ENCODE assay signal across 10 cellular contexts in genomic region chr11:36684840-36685800, GRCh38.
DNase-seq lines count a peak whose midpoint lies in the region; ATAC-seq and TF ChIP-seq lines count a peak whose summit lies in the region.
"Had no signal": no experiment of that assay in that cellular context is flagged by ENCODE, and none has a peak within 500 bp of the region (broad histone marks: within the 10 kb centered on the region; RNA-seq: fewer than 3 reads in every experiment).

No MANE protein-coding gene starts in this region.

- peak; percentile 5 to 7 for DNase-seq in Kasumi-1 (lab: John Stamatoyannopoulos, UW)
- DNase-seq in activated T-cell treated with anti-CD3 and anti-CD28 coated beads, Interleukin-2, amount 50 U/mL, for 1 hour = peak; percentile 28
- peak in 2 of 3 experiments; percentile 1 to 2 for DNase-seq in stimulated activated CD4-positive, alpha-beta T cell treated with anti-CD3 and anti-CD28 coated beads, TNF-alpha, amount 100 ng/mL, for 4 hours (ENCODE audit: low read depth in 3 of 3)
- no peak for DNase-seq in heart right ventricle
- no peak for DNase-seq in kidney tubule cell (ENCODE audit: low spot score)
- no peak for DNase-seq in NCI-H2196 (lab: John Stamatoyannopoulos, UW; ENCODE audit: unreplicated experiment)
- DNase-seq: GOT3, PC-9 had no signal

- peak; percentile 70 for ATAC-seq in GM19023 (IDR thresholded peaks at IDR 0.05; ENCODE audit: unreplicated experiment)
- no peak for ATAC-seq in heart right ventricle
- no peak for ATAC-seq in GM21447 (IDR thresholded peaks at IDR 0.05; ENCODE audit: unreplicated experiment)

- H3K27ac ChIP-seq in heart right ventricle = no peak overlapping the region
- H3K27ac ChIP-seq: PC-9 had no signal

- intact Hi-C loops in heart right ventricle (cut with DNase I) = no loop called here

- H3K4me3 ChIP-seq in heart right ventricle = no peak overlapping the region
- H3K4me3 ChIP-seq: PC-9 had no signal

- H3K36me3 ChIP-seq in heart right ventricle = no peaks in the 10 kb centered on the region

- WGBS in heart right ventricle, 2 donors = 62 to 69% methylated on average over 12 of the region's 12 CpGs

- peaks cover 0 to 20% (median 0%) of the 10 kb centered on the region in 7 donors for H3K27me3 ChIP-seq in heart right ventricle

- TF ChIP-seq CTCF in heart right ventricle (IDR thresholded peaks at IDR 0.05) = no peak

- H3K4me1 ChIP-seq in heart right ventricle = no peaks in the 10 kb centered on the region

- peaks cover 0 to 1% (median 0%) of the 10 kb centered on the region in 11 donors for H3K9me3 ChIP-seq in heart right ventricle

Comparison
In these comparisons a context has a peak if more than half of its experiments do, and no peak if none do; other contexts are left out.
1. DNase-seq: peak in Kasumi-1 (2 of 2), activated T-cell treated with anti-CD3 and anti-CD28 coated beads, Interleukin-2, amount 50 U/mL, for 1 hour (single experiment) and stimulated activated CD4-positive, alpha-beta T cell treated with anti-CD3 and anti-CD28 coated beads, TNF-alpha, amount 100 ng/mL, for 4 hours (2 of 3); none in heart right ventricle (0 of 2), kidney tubule cell (single experiment) and NCI-H2196 (single experiment).